ENCODE assay signal across 6 cellular contexts in the genomic region with DNA sequence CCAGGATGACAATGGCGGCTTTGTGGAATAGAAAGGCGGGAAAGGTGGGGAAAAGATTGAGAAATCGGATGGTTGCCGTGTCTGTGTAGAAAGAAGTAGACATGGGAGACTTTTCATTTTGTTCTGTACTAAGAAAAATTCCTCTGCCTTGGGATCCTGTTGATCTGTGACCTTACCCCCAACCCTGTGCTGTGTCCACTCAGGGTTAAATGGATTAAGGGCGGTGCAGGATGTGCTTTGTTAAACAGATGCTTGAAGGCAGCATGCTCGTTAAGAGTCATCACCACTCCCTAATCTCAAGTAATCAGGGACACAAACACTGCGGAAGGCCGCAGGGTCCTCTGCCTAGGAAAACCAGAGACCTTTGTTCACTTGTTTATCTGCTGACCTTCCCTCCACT. TPM values are rescaled to one million over a fixed set of nuclear protein-coding genes. Genes with fewer than 3 reads are reported as not detected.
DNase-seq lines count a peak whose midpoint lies in the region; ATAC-seq, FAIRE-seq and TF ChIP-seq lines count a peak whose summit lies in the region.
"Not testable (repeated sequence)": the region's sequence is repeated elsewhere in the genome, so short reads cannot be mapped to it uniquely, and the experiment has no call there.

No MANE protein-coding gene starts in this region.

- not testable (repeated sequence) for H3K79me2 ChIP-seq in K562 (ENCODE audit: control insufficient read depth, insufficient read depth, low read length)

- H3K27ac Mint-ChIP-seq in HFFc6 = peak overlapping the region; percentile 84
- peak overlapping the region; percentile 93 for H3K27ac Mint-ChIP-seq in progenitor cell of endocrine pancreas

- not testable (repeated sequence) for H3K36me3 ChIP-seq in SJCRH30
- peaks cover 29% of the 10 kb centered on the region; the same call in 2 of the 3 replicates for H3K36me3 ChIP-seq in K562 (ENCODE audit: control insufficient read depth, insufficient read depth, low read length)
- peaks cover 0 to 12% (median 6%) of the 10 kb centered on the region in 4 donors for H3K36me3 ChIP-seq in liver (ENCODE audit: control insufficient read depth in 4 of 4, insufficient read depth in 3 of 4, low read depth in 1 of 4, low read length in 3 of 4)

- H4K20me1 ChIP-seq in K562 (replicated peaks; ENCODE audit: control insufficient read depth, insufficient read depth, low read length) = not testable (repeated sequence)

- TF ChIP-seq CTCF in 22Rv1 (IDR thresholded peaks at IDR 0.05); HFFc6 (IDR thresholded peaks at IDR 0.05); K562 (IDR thresholded peaks at IDR 0.05 in 2 of 3, conservative IDR thresholded peaks at IDR 0.05 in 1 of 3; ENCODE audit: insufficient read depth in 2 of 3, low read depth in 1 of 3, low read length in 3 of 3); liver (IDR thresholded peaks at IDR 0.05; ENCODE audit: low read depth, low read length, missing input control); progenitor cell of endocrine pancreas (IDR thresholded peaks at IDR 0.05; ENCODE audit: unreplicated experiment): not testable (repeated sequence)

- intact Hi-C loops in K562 (cut with micrococcal nuclease) = not testable (repeated sequence)

- not testable (repeated sequence) for H2AFZ ChIP-seq in K562 (ENCODE audit: low read depth, low read length)

- H3K4me1 ChIP-seq in SJCRH30 = peaks cover 39% of the 10 kb centered on the region
- not testable (repeated sequence) for H3K4me1 ChIP-seq in K562 (replicated peaks in 1 of 2; ENCODE audit: control insufficient read depth in 2 of 2, insufficient read depth in 2 of 2, low read length in 2 of 2); liver (ENCODE audit: control insufficient read depth in 4 of 4, insufficient read depth in 4 of 4, low read length in 3 of 4)

- not testable (repeated sequence) for TF ChIP-seq POLR2A in K562 (conservative IDR thresholded peaks at IDR 0.05)

- H3K27me3 Mint-ChIP-seq in HFFc6 (ENCODE audit: insufficient read depth); progenitor cell of endocrine pancreas: not testable (repeated sequence)

- DNase-seq in HFFc6; SJCRH30; K562 (ENCODE audit: extremely low read depth in 1 of 4, low spot score in 3 of 4); progenitor cell of endocrine pancreas (ENCODE audit: low spot score, unreplicated experiment): not testable (repeated sequence)

- H3K9ac ChIP-seq in K562 (ENCODE audit: insufficient read depth in 1 of 2, low read depth in 2 of 2, low read length in 2 of 2); liver (ENCODE audit: low read depth in 1 of 2, low read length in 2 of 2): not testable (repeated sequence)

- not testable (repeated sequence) for H3K4me3 ChIP-seq in SJCRH30; K562; liver (ENCODE audit: low read depth in 1 of 3, low read length in 3 of 3)

- not testable (repeated sequence) for H3K27me3 ChIP-seq in SJCRH30; K562 (ENCODE audit: control insufficient read depth in 2 of 2, insufficient read depth in 2 of 2, low read length in 2 of 2); liver (ENCODE audit: control insufficient read depth in 4 of 4, insufficient read depth in 4 of 4, low read length in 3 of 4)

- FAIRE-seq in K562 (lab: Jason Lieb, UNC) = not testable (repeated sequence)

- BruUV-seq in K562 (replicated peaks; lab: Mats Ljungman, UMichigan) = TSS peak; percentile 34

- not testable (repeated sequence) for TF ChIP-seq EP300 in K562 (IDR thresholded peaks at IDR 0.05; ENCODE audit: low read length)

- peak overlapping the region; percentile 32 for H3K27ac ChIP-seq in 22Rv1
- H3K27ac ChIP-seq in SJCRH30 = peak overlapping the region; percentile 58; the same call in 1 of the 2 replicates
- H3K27ac ChIP-seq in K562 (ENCODE audit: extremely low read depth, low read depth, low read length); liver (ENCODE audit: low read depth in 1 of 2, low read length in 2 of 2): not testable (repeated sequence)

- H3K4me3 Mint-ChIP-seq in HFFc6 (peak overlapping the region; percentile 52), progenitor cell of endocrine pancreas (ENCODE audit: low read depth) (peak overlapping the region; percentile 35)

- not testable (repeated sequence) for H3K4me2 ChIP-seq in K562 (ENCODE audit: insufficient read depth, low read length)

- peaks cover 25% of the 10 kb centered on the region for H3K4me1 Mint-ChIP-seq in HFFc6 (ENCODE audit: low read depth)
- not testable (repeated sequence) for H3K4me1 Mint-ChIP-seq in progenitor cell of endocrine pancreas (ENCODE audit: low read depth)

- not testable (repeated sequence) for TF ChIP-seq RAD21 in K562 (CRISPR knock-in tag; conservative IDR thresholded peaks at IDR 0.05 in 1 of 2, IDR thresholded peaks at IDR 0.05 in 1 of 2); liver (IDR thresholded peaks at IDR 0.05)

- not testable (repeated sequence) for H3K9me1 ChIP-seq in K562 (ENCODE audit: control insufficient read depth, insufficient read depth, low read length)

- in situ Hi-C loops in K562 (cut with MboI) = not testable (repeated sequence)

- not testable (repeated sequence) for ATAC-seq in K562

- CTCF ChIA-PET in K562 (lab: Yijun Ruan, JAX; ENCODE audit: low intra/inter-chr PET ratio) = interaction anchor here (0.7 kb wide), 1 partner anchor 1060 kb away, joined by 4 read pairs; no protein-coding TSS in a partner anchor

- not testable (repeated sequence) for H3K36me3 Mint-ChIP-seq in HFFc6 (ENCODE audit: low read depth)
- peaks cover 18% of the 10 kb centered on the region for H3K36me3 Mint-ChIP-seq in progenitor cell of endocrine pancreas (ENCODE audit: insufficient read depth)

- 11% methylated on average over 1 of the region's 8 CpGs for WGBS in K562 (ENCODE audit: insufficient coverage, low coverage, missing lambda C conversion rate)
- WGBS in liver = 76% methylated on average over 2 of the region's 8 CpGs

- POLR2A ChIA-PET in K562 (lab: Yijun Ruan, JAX) = interaction anchor here (0.9 kb wide), 1 partner anchor 8 kb away, joined by 4 read pairs; no protein-coding TSS in a partner anchor

- H3K9me3 ChIP-seq in SJCRH30 (replicated peaks); K562 (replicated peaks; ENCODE audit: control insufficient read depth, insufficient read depth, low read depth, low read length); liver (ENCODE audit: control insufficient read depth in 4 of 4, low read length in 3 of 4): not testable (repeated sequence)

- not testable (repeated sequence) for H3K9me3 Mint-ChIP-seq in HFFc6; progenitor cell of endocrine pancreas (ENCODE audit: low read depth)

RNA-seq across cellular contexts. Expression of gene NUDT1, which starts 27.0 kb away (rescaled TPM):
- 10 to 100 TPM; 35.6 to 57.6 (median 45.9) TPM for total RNA-seq in HFFc6 (2021; fragmentation: NEBNext Ultra II Directional; extraction: Animal tissue kit (Norgen Biotek cat#: 25700))
- total RNA-seq in SJCRH30 (2014; rRNA removed; shearing (Covaris generic)) = 71.2 and 91.3 TPM in 2 replicates
- 6.3 and 17.2 TPM in 2 replicates for total RNA-seq in K562 (2011; cell fraction: chromatin; rRNA removed; ENCODE audit: low replicate concordance)
- total RNA-seq in K562 (2011; cell fraction: nucleolus; rRNA removed) = 20.5 and 20.8 TPM in 2 replicates
- total RNA-seq in K562 (2011; cell fraction: nucleoplasm; rRNA removed) = 16.0 and 16.9 TPM in 2 replicates
- total RNA-seq in K562 (2014; rRNA removed) (73.3 and 79.6 TPM in 2 replicates), K562 (2014; rRNA removed; fragmentation: Illumina TruSeq; extraction: Trizol) (12.7 and 25.8 TPM in 2 replicates), K562 (2015; rRNA removed; fragmentation: Illumina TruSeq; extraction: Trizol) (45.8 and 48.5 TPM in 2 replicates), K562 (2021) (39.3 and 44.8 TPM in 2 replicates), liver (10 to 100 TPM in 1 of 2 donors, 1 to 10 TPM in 1; 1.0 to 22.3 TPM), progenitor cell of endocrine pancreas (17.2 and 22.1 TPM in 2 replicates)
- polyA plus RNA-seq in K562 (2011; rRNA removed) (26.0 and 32.1 TPM in 2 replicates), K562 (2014; fragmentation: Illumina TruSeq; extraction: Trizol) (29.6 and 41.1 TPM in 2 replicates), K562 (2014; fragmentation: Nextera tagmentation; extraction: Ambion mirVana) (10 to 100 TPM in 1 of 2 experiments, 1 to 10 TPM in 1; 5.3 to 16.2 TPM), K562 (2014; rRNA removed) (63.1 and 64.4 TPM in 2 replicates), liver (1 to 10 TPM; 2.3 to 3.9 TPM)
- polyA plus RNA-seq in K562 (2011; cell fraction: cytosol; rRNA removed) = 42.4 and 49.5 TPM in 2 replicates
- polyA plus RNA-seq in K562 (2011; cell fraction: nucleus; rRNA removed) = 35.5 and 42.6 TPM in 2 replicates
- 74.2 and 74.5 TPM in 2 replicates for polyA plus RNA-seq in K562 (2012)
- 10.8 and 13.0 TPM in 2 replicates for polyA minus RNA-seq in K562 (2011; rRNA and poly(A)+ RNA removed)
- polyA minus RNA-seq in K562 (2011; cell fraction: cytosol; rRNA and poly(A)+ RNA removed) = 15.0 and 18.8 TPM in 2 replicates
- 6.9 and 7.9 TPM in 2 replicates for polyA minus RNA-seq in K562 (2011; cell fraction: nucleus; rRNA and poly(A)+ RNA removed)

RNA-seq across cellular contexts. Expression of gene MRM2, which starts 27.0 kb away (rescaled TPM):
- 10 to 100 TPM; 25.9 to 30.5 (median 27.5) TPM for total RNA-seq in HFFc6 (2021; fragmentation: NEBNext Ultra II Directional; extraction: Animal tissue kit (Norgen Biotek cat#: 25700))
- 39.6 and 42.4 TPM in 2 replicates for total RNA-seq in SJCRH30 (2014; rRNA removed; shearing (Covaris generic))
- total RNA-seq in K562 (2011; cell fraction: chromatin; rRNA removed; ENCODE audit: low replicate concordance) = 24.0 and 38.8 TPM in 2 replicates
- 23.0 and 36.2 TPM in 2 replicates for total RNA-seq in K562 (2011; cell fraction: nucleolus; rRNA removed)
- 26.9 and 28.0 TPM in 2 replicates for total RNA-seq in K562 (2011; cell fraction: nucleoplasm; rRNA removed)
- 48.3 and 50.5 TPM in 2 replicates for total RNA-seq in K562 (2014; rRNA removed)
- 41.7 and 43.9 TPM in 2 replicates for total RNA-seq in K562 (2014; rRNA removed; fragmentation: Illumina TruSeq; extraction: Trizol)
- 45.9 and 50.7 TPM in 2 replicates for total RNA-seq in K562 (2015; rRNA removed; fragmentation: Illumina TruSeq; extraction: Trizol)
- total RNA-seq in K562 (2021) = 47.9 and 50.2 TPM in 2 replicates
- 29.3 and 32.4 TPM in 2 replicates for polyA plus RNA-seq in K562 (2011; rRNA removed)
- 19.7 and 23.9 TPM in 2 replicates for polyA plus RNA-seq in K562 (2011; cell fraction: cytosol; rRNA removed)
- 10.7 and 12.6 TPM in 2 replicates for polyA plus RNA-seq in K562 (2011; cell fraction: nucleus; rRNA removed)
- polyA plus RNA-seq in K562 (2012) = 34.0 and 47.0 TPM in 2 replicates
- polyA plus RNA-seq in K562 (2014; fragmentation: Illumina TruSeq; extraction: Trizol) = 54.5 and 62.0 TPM in 2 replicates
- polyA plus RNA-seq in K562 (2014; fragmentation: Nextera tagmentation; extraction: Ambion mirVana) = 100 to 1,000 TPM in 1 of 2 experiments, 10 to 100 TPM in 1; 70.4 to 116 TPM
- polyA plus RNA-seq in K562 (2014; rRNA removed) = 44.1 and 50.2 TPM in 2 replicates
- 20.5 and 21.4 TPM in 2 replicates for polyA minus RNA-seq in K562 (2011; rRNA and poly(A)+ RNA removed)
- 13.3 and 21.0 TPM in 2 replicates for polyA minus RNA-seq in K562 (2011; cell fraction: cytosol; rRNA and poly(A)+ RNA removed)
- polyA minus RNA-seq in K562 (2011; cell fraction: nucleus; rRNA and poly(A)+ RNA removed) = 9.2 and 13.9 TPM in 2 replicates
- total RNA-seq in liver = 10 to 100 TPM; 11.4 to 12.3 TPM
- polyA plus RNA-seq in liver = 10 to 100 TPM in 1 of 2 donors, 1 to 10 TPM in 1; 9.7 to 14.9 TPM
- 28.7 and 29.5 TPM in 2 replicates for total RNA-seq in progenitor cell of endocrine pancreas

RNA-seq across cellular contexts. Expression of gene MAD1L1, which starts 36.3 kb away (rescaled TPM):
- total RNA-seq in HFFc6 (2021; fragmentation: NEBNext Ultra II Directional; extraction: Animal tissue kit (Norgen Biotek cat#: 25700)) = 10 to 100 TPM; 34.6 to 44.8 (median 40.2) TPM
- 25.9 and 31.5 TPM in 2 replicates for total RNA-seq in SJCRH30 (2014; rRNA removed; shearing (Covaris generic))
- 159 and 265 TPM in 2 replicates for total RNA-seq in K562 (2011; cell fraction: chromatin; rRNA removed; ENCODE audit: low replicate concordance)
- total RNA-seq in K562 (2011; cell fraction: nucleolus; rRNA removed) = 94.7 and 113 TPM in 2 replicates
- 88.9 and 95.8 TPM in 2 replicates for total RNA-seq in K562 (2011; cell fraction: nucleoplasm; rRNA removed)
- total RNA-seq in K562 (2014; rRNA removed) (89.7 and 103 TPM in 2 replicates), K562 (2014; rRNA removed; fragmentation: Illumina TruSeq; extraction: Trizol) (6.8 and 12.3 TPM in 2 replicates), K562 (2015; rRNA removed; fragmentation: Illumina TruSeq; extraction: Trizol) (32.6 TPM in 2 replicates), K562 (2021) (67.4 and 75.3 TPM in 2 replicates), liver (10 to 100 TPM; 12.8 to 20.7 TPM), progenitor cell of endocrine pancreas (49.8 and 50.6 TPM in 2 replicates)
- polyA plus RNA-seq in K562 (2011; rRNA removed) (18.0 and 23.3 TPM in 2 replicates), K562 (2014; fragmentation: Illumina TruSeq; extraction: Trizol) (11.4 and 16.7 TPM in 2 replicates), K562 (2014; fragmentation: Nextera tagmentation; extraction: Ambion mirVana) (1 to 10 TPM; 1.7 to 5.0 TPM), K562 (2014; rRNA removed) (53.5 and 65.3 TPM in 2 replicates), liver (10 to 100 TPM; 12.9 to 20.1 TPM)
- 31.4 and 103 TPM in 2 replicates for polyA plus RNA-seq in K562 (2011; cell fraction: cytosol; rRNA removed)
- polyA plus RNA-seq in K562 (2011; cell fraction: nucleus; rRNA removed) = 23.7 and 53.1 TPM in 2 replicates
- polyA plus RNA-seq in K562 (2012) = 50.7 and 89.9 TPM in 2 replicates
- polyA minus RNA-seq in K562 (2011; rRNA and poly(A)+ RNA removed) = 14.5 and 17.9 TPM in 2 replicates
- polyA minus RNA-seq in K562 (2011; cell fraction: cytosol; rRNA and poly(A)+ RNA removed) = 34.4 and 62.5 TPM in 2 replicates
- 21.5 and 31.9 TPM in 2 replicates for polyA minus RNA-seq in K562 (2011; cell fraction: nucleus; rRNA and poly(A)+ RNA removed)

RNA-seq across cellular contexts. Expression of gene SNX8, which starts 45.2 kb away (rescaled TPM):
- total RNA-seq in HFFc6 (2021; fragmentation: NEBNext Ultra II Directional; extraction: Animal tissue kit (Norgen Biotek cat#: 25700)) = 10 to 100 TPM; 44.6 to 67.4 (median 61.9) TPM
- total RNA-seq in SJCRH30 (2014; rRNA removed; shearing (Covaris generic)) = 18.0 and 27.5 TPM in 2 replicates
- total RNA-seq in K562 (2011; cell fraction: chromatin; rRNA removed; ENCODE audit: low replicate concordance) = 26.7 and 72.5 TPM in 2 replicates
- total RNA-seq in K562 (2011; cell fraction: nucleolus; rRNA removed) = 24.0 and 30.0 TPM in 2 replicates
- total RNA-seq in K562 (2011; cell fraction: nucleoplasm; rRNA removed) = 21.8 and 23.5 TPM in 2 replicates
- total RNA-seq in K562 (2014; rRNA removed) (5.5 and 9.1 TPM in 2 replicates), K562 (2014; rRNA removed; fragmentation: Illumina TruSeq; extraction: Trizol) (8.7 and 12.5 TPM in 2 replicates), K562 (2015; rRNA removed; fragmentation: Illumina TruSeq; extraction: Trizol) (15.9 and 16.9 TPM in 2 replicates), K562 (2021) (50.4 and 51.6 TPM in 2 replicates), liver (10 to 100 TPM; 10.7 to 20.8 TPM), progenitor cell of endocrine pancreas (15.6 and 19.0 TPM in 2 replicates)
- polyA plus RNA-seq in K562 (2011; rRNA removed) (45.7 and 47.0 TPM in 2 replicates), K562 (2014; fragmentation: Illumina TruSeq; extraction: Trizol) (33.3 and 35.4 TPM in 2 replicates), K562 (2014; fragmentation: Nextera tagmentation; extraction: Ambion mirVana) (1 to 10 TPM; 2.7 to 7.7 TPM), K562 (2014; rRNA removed) (17.2 and 32.5 TPM in 2 replicates), liver (10 to 100 TPM in 1 of 2 donors, 1 to 10 TPM in 1; 8.7 to 19.0 TPM)
- 23.9 and 55.1 TPM in 2 replicates for polyA plus RNA-seq in K562 (2011; cell fraction: cytosol; rRNA removed)
- polyA plus RNA-seq in K562 (2011; cell fraction: nucleus; rRNA removed) = 30.5 and 42.3 TPM in 2 replicates
- polyA plus RNA-seq in K562 (2012) = 35.9 and 57.5 TPM in 2 replicates
- 25.4 and 40.0 TPM in 2 replicates for polyA minus RNA-seq in K562 (2011; rRNA and poly(A)+ RNA removed)
- polyA minus RNA-seq in K562 (2011; cell fraction: cytosol; rRNA and poly(A)+ RNA removed) = 16.8 and 32.4 TPM in 2 replicates
- polyA minus RNA-seq in K562 (2011; cell fraction: nucleus; rRNA and poly(A)+ RNA removed) = 11.8 and 17.4 TPM in 2 replicates
